1 cellular context compared by ENCODE assay signal in the genomic region with DNA sequence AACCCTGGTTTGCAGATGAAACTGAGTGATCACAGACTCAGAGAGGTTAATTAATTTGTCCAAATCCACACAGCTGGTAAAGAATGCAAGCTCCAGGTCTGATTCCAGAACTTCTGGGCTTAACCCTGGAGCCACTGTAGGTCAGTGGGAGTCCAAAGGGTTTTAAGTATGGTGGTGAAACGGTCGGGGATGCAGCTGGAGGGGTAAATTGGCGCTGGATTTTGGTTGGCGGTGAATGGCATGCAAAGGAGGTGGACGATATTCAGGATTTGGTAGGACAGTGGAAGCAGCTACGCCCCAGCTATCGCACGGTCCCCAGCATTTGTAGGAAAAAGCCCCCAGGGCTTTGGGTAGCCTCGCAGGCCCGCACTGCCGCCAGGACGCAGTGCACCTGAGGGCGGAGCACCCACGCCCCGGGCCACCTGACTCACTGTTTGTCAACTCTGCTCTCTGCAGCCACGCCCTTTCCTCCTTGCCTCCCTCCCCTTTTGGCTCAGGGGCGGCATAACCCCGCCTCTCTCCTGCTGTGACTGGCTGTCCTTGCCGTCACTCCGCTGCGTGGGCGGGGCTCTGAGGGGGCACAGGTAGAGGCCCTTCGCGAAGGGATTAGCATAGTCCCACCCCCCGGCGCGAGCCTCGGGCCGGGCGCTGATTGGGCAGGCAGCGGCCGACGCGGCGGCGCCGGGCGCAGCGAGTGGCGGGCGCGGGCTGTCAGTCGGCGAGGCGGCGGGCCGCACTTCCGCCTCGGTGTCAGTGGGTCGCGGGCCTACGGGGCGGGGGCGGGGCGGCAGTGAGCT.
A peak's percentile ranks its signal among the peaks of the same experiment; 100 is the strongest.
TF ChIP-seq lines count a peak whose summit lies in the region.

A gene (plus strand): TSS at position 750 of the 797 bp plus-strand sequence. CDS start 17,664 bp downstream, outside the sequence.

TF ChIP-seq in HepG2, 621 proteins besides CTCF, POLR2A, EP300 and RAD21 (continued from another document and continues in another):
- TF ChIP-seq, protein P1, sequence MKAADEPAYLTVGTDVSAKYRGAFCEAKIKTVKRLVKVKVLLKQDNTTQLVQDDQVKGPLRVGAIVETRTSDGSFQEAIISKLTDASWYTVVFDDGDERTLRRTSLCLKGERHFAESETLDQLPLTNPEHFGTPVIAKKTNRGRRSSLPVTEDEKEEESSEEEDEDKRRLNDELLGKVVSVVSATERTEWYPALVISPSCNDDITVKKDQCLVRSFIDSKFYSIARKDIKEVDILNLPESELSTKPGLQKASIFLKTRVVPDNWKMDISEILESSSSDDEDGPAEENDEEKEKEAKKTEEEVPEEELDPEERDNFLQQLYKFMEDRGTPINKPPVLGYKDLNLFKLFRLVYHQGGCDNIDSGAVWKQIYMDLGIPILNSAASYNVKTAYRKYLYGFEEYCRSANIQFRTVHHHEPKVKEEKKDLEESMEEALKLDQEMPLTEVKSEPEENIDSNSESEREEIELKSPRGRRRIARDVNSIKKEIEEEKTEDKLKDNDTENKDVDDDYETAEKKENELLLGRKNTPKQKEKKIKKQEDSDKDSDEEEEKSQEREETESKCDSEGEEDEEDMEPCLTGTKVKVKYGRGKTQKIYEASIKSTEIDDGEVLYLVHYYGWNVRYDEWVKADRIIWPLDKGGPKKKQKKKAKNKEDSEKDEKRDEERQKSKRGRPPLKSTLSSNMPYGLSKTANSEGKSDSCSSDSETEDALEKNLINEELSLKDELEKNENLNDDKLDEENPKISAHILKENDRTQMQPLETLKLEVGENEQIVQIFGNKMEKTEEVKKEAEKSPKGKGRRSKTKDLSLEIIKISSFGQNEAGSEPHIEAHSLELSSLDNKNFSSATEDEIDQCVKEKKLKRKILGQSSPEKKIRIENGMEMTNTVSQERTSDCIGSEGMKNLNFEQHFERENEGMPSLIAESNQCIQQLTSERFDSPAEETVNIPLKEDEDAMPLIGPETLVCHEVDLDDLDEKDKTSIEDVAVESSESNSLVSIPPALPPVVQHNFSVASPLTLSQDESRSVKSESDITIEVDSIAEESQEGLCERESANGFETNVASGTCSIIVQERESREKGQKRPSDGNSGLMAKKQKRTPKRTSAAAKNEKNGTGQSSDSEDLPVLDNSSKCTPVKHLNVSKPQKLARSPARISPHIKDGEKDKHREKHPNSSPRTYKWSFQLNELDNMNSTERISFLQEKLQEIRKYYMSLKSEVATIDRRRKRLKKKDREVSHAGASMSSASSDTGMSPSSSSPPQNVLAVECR (CRISPR knock-in tag; IDR thresholded peaks at IDR 0.05; ENCODE audit: borderline replicate concordance): peak; percentile 95
- TF ChIP-seq RNF2 (conservative IDR thresholded peaks at IDR 0.05; ENCODE audit: low read depth) (0 out of 2 replicates have a peak, but pooled peaks have one; percentile 54), YEATS2 (CRISPR knock-in tag; IDR thresholded peaks at IDR 0.05; ENCODE audit: borderline replicate concordance) (peak; percentile 57; the same call in 1 of the 2 replicates), MATR3 (CRISPR knock-in tag; IDR thresholded peaks at IDR 0.05) (no peak), HES4 (CRISPR knock-in tag; IDR thresholded peaks at IDR 0.05; ENCODE audit: borderline replicate concordance) (peak; percentile 40; the same call in 1 of the 2 replicates), HOXA5 (CRISPR knock-in tag; IDR thresholded peaks at IDR 0.05) (no peak), SIN3A (IDR thresholded peaks at IDR 0.05; ENCODE audit: borderline replicate concordance, low read depth, low read length) (peak; percentile 97), ZNF768 (CRISPR knock-in tag; IDR thresholded peaks at IDR 0.05) (peak; percentile 69), KAT8 (CRISPR knock-in tag; IDR thresholded peaks at IDR 0.05) (peak; percentile 72; the same call in 1 of the 2 replicates), THYN1 (CRISPR knock-in tag; IDR thresholded peaks at IDR 0.05; ENCODE audit: borderline replicate concordance, low read depth) (no peak), HMG20B (CRISPR knock-in tag; conservative IDR thresholded peaks at IDR 0.05) (0 out of 2 replicates have a peak, but pooled peaks have one; percentile 44), ZNF563 (CRISPR knock-in tag; IDR thresholded peaks at IDR 0.05) (no peak), ZNF724P (CRISPR knock-in tag; IDR thresholded peaks at IDR 0.05; ENCODE audit: borderline replicate concordance) (no peak), NFKBIZ (CRISPR knock-in tag; IDR thresholded peaks at IDR 0.05) (peak; percentile 65; the same call in 1 of the 2 replicates), ZNF737 (CRISPR knock-in tag; IDR thresholded peaks at IDR 0.05; ENCODE audit: borderline replicate concordance) (no peak), NR2F2 (IDR thresholded peaks at IDR 0.05; ENCODE audit: borderline replicate concordance, low read depth) (no peak; the same call in 1 of the 2 replicates), CHD2 (IDR thresholded peaks at IDR 0.05; ENCODE audit: low read depth, low read length) (peak; percentile 66; the same call in 1 of the 2 replicates), AHR (CRISPR knock-in tag; IDR thresholded peaks at IDR 0.05) (0 out of 2 replicates have a peak, but pooled peaks have one; percentile 56), SNRNP70 (IDR thresholded peaks at IDR 0.05; ENCODE audit: low read depth, low read length) (no peak), HDAC2 (CRISPR knock-in tag; IDR thresholded peaks at IDR 0.05) (peak; percentile 81), SIX4 (CRISPR knock-in tag; IDR thresholded peaks at IDR 0.05) (no peak), ZNF670 (CRISPR knock-in tag; IDR thresholded peaks at IDR 0.05; ENCODE audit: borderline replicate concordance) (no peak), ZNF331 (CRISPR knock-in tag; IDR thresholded peaks at IDR 0.05) (peak; percentile 35; the same call in 1 of the 2 replicates), SP1 (IDR thresholded peaks at IDR 0.05) (peak; percentile 97), SP1 (CRISPR knock-in tag; IDR thresholded peaks at IDR 0.05) (peak; percentile 100), HNRNPLL (IDR thresholded peaks at IDR 0.05; ENCODE audit: low read depth, low read length, poor library complexity, severe bottlenecking) (peak; percentile 70), ZNF205 (CRISPR knock-in tag; IDR thresholded peaks at IDR 0.05) (peak; percentile 14; the same call in 1 of the 2 replicates), ZNF441 (CRISPR knock-in tag; IDR thresholded peaks at IDR 0.05; ENCODE audit: borderline replicate concordance) (0 out of 2 replicates have a peak, but pooled peaks have one; percentile 46), KLF9 (CRISPR knock-in tag; IDR thresholded peaks at IDR 0.05; ENCODE audit: low read depth) (0 out of 2 replicates have a peak, but pooled peaks have one; percentile 71), ZNF143 (CRISPR knock-in tag; IDR thresholded peaks at IDR 0.05) (peak; percentile 33; the same call in 1 of the 2 replicates)
- TF ChIP-seq, protein P2, sequence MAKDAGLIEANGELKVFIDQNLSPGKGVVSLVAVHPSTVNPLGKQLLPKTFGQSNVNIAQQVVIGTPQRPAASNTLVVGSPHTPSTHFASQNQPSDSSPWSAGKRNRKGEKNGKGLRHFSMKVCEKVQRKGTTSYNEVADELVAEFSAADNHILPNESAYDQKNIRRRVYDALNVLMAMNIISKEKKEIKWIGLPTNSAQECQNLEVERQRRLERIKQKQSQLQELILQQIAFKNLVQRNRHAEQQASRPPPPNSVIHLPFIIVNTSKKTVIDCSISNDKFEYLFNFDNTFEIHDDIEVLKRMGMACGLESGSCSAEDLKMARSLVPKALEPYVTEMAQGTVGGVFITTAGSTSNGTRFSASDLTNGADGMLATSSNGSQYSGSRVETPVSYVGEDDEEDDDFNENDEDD (CRISPR knock-in tag; IDR thresholded peaks at IDR 0.05; ENCODE audit: borderline replicate concordance): peak; percentile 67; the same call in 1 of the 2 replicates
- TF ChIP-seq, protein P3, sequence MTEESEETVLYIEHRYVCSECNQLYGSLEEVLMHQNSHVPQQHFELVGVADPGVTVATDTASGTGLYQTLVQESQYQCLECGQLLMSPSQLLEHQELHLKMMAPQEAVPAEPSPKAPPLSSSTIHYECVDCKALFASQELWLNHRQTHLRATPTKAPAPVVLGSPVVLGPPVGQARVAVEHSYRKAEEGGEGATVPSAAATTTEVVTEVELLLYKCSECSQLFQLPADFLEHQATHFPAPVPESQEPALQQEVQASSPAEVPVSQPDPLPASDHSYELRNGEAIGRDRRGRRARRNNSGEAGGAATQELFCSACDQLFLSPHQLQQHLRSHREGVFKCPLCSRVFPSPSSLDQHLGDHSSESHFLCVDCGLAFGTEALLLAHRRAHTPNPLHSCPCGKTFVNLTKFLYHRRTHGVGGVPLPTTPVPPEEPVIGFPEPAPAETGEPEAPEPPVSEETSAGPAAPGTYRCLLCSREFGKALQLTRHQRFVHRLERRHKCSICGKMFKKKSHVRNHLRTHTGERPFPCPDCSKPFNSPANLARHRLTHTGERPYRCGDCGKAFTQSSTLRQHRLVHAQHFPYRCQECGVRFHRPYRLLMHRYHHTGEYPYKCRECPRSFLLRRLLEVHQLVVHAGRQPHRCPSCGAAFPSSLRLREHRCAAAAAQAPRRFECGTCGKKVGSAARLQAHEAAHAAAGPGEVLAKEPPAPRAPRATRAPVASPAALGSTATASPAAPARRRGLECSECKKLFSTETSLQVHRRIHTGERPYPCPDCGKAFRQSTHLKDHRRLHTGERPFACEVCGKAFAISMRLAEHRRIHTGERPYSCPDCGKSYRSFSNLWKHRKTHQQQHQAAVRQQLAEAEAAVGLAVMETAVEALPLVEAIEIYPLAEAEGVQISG (CRISPR knock-in tag; IDR thresholded peaks at IDR 0.05): peak; percentile 63
- TF ChIP-seq, protein P4, sequence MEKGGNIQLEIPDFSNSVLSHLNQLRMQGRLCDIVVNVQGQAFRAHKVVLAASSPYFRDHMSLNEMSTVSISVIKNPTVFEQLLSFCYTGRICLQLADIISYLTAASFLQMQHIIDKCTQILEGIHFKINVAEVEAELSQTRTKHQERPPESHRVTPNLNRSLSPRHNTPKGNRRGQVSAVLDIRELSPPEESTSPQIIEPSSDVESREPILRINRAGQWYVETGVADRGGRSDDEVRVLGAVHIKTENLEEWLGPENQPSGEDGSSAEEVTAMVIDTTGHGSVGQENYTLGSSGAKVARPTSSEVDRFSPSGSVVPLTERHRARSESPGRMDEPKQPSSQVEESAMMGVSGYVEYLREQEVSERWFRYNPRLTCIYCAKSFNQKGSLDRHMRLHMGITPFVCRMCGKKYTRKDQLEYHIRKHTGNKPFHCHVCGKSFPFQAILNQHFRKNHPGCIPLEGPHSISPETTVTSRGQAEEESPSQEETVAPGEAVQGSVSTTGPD (CRISPR knock-in tag; IDR thresholded peaks at IDR 0.05): no peak
- TF ChIP-seq, protein P5, sequence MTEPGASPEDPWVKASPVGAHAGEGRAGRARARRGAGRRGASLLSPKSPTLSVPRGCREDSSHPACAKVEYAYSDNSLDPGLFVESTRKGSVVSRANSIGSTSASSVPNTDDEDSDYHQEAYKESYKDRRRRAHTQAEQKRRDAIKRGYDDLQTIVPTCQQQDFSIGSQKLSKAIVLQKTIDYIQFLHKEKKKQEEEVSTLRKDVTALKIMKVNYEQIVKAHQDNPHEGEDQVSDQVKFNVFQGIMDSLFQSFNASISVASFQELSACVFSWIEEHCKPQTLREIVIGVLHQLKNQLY (CRISPR knock-in tag; IDR thresholded peaks at IDR 0.05): peak; percentile 49
- TF ChIP-seq, protein P6, sequence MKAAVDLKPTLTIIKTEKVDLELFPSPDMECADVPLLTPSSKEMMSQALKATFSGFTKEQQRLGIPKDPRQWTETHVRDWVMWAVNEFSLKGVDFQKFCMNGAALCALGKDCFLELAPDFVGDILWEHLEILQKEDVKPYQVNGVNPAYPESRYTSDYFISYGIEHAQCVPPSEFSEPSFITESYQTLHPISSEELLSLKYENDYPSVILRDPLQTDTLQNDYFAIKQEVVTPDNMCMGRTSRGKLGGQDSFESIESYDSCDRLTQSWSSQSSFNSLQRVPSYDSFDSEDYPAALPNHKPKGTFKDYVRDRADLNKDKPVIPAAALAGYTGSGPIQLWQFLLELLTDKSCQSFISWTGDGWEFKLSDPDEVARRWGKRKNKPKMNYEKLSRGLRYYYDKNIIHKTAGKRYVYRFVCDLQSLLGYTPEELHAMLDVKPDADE (CRISPR knock-in tag; IDR thresholded peaks at IDR 0.05): no peak
- TF ChIP-seq, protein P7, sequence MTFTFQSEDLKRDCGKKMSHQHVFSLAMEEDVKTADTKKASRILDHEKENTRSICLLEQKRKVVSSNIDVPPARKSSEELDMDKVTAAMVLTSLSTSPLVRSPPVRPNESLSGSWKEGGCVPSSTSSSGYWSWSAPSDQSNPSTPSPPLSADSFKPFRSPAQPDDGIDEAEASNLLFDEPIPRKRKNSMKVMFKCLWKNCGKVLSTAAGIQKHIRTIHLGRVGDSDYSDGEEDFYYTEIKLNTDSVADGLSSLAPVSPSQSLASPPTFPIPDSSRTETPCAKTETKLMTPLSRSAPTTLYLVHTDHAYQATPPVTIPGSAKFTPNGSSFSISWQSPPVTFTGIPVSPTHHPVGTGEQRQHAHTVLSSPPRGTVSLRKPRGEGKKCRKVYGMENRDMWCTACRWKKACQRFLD (CRISPR knock-in tag; IDR thresholded peaks at IDR 0.05; ENCODE audit: borderline replicate concordance): peak; percentile 67; the same call in 1 of the 2 replicates
- TF ChIP-seq, protein P8, sequence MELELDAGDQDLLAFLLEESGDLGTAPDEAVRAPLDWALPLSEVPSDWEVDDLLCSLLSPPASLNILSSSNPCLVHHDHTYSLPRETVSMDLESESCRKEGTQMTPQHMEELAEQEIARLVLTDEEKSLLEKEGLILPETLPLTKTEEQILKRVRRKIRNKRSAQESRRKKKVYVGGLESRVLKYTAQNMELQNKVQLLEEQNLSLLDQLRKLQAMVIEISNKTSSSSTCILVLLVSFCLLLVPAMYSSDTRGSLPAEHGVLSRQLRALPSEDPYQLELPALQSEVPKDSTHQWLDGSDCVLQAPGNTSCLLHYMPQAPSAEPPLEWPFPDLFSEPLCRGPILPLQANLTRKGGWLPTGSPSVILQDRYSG (CRISPR knock-in tag; IDR thresholded peaks at IDR 0.05): no peak
- TF ChIP-seq, protein P9, sequence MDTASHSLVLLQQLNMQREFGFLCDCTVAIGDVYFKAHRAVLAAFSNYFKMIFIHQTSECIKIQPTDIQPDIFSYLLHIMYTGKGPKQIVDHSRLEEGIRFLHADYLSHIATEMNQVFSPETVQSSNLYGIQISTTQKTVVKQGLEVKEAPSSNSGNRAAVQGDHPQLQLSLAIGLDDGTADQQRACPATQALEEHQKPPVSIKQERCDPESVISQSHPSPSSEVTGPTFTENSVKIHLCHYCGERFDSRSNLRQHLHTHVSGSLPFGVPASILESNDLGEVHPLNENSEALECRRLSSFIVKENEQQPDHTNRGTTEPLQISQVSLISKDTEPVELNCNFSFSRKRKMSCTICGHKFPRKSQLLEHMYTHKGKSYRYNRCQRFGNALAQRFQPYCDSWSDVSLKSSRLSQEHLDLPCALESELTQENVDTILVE (CRISPR knock-in tag; IDR thresholded peaks at IDR 0.05): peak; percentile 21; the same call in 1 of the 2 replicates
- TF ChIP-seq, protein P10, sequence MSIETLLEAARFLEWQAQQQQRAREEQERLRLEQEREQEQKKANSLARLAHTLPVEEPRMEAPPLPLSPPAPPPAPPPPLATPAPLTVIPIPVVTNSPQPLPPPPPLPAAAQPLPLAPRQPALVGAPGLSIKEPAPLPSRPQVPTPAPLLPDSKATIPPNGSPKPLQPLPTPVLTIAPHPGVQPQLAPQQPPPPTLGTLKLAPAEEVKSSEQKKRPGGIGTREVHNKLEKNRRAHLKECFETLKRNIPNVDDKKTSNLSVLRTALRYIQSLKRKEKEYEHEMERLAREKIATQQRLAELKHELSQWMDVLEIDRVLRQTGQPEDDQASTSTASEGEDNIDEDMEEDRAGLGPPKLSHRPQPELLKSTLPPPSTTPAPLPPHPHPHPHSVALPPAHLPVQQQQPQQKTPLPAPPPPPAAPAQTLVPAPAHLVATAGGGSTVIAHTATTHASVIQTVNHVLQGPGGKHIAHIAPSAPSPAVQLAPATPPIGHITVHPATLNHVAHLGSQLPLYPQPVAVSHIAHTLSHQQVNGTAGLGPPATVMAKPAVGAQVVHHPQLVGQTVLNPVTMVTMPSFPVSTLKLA (IDR thresholded peaks at IDR 0.05): peak; percentile 90
